Comparison of ENCODE assay signal across 8 cellular contexts in the genomic region with DNA sequence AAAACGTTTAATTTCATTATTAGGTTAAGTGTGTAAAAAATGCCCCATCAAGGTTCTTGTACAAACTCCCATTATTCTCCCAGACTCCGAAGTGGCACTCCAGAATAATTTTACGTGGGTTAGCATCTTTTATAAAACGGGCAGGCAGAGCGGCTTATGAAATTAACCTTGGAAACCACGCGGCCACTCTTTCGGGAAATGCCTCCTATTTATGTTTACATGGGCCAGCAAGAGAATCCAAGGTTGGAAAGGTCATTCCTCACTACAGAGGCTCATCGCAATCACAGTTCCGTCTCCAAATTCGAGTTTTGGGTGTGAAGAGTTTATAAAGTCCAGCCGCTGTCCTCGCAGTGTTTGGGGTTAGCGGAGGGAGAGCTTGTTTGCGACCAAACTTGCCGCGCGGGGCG. TPM values are rescaled to one million over a fixed set of nuclear protein-coding genes. Genes with fewer than 3 reads are reported as not detected.
DNase-seq lines count a peak whose midpoint lies in the region; ATAC-seq and TF ChIP-seq lines count a peak whose summit lies in the region.

No MANE protein-coding gene starts in this region.

- peaks cover 0 to 29% (median 12%) of the 10 kb centered on the region in 4 donors for H3K4me1 ChIP-seq in tibial nerve

- no peaks in the 10 kb centered on the region for H3K9me3 ChIP-seq in tibial nerve

- ATAC-seq in HG03097 (IDR thresholded peaks at IDR 0.05; ENCODE audit: low FRiP score, unreplicated experiment) (no peak), HG03139 (IDR thresholded peaks at IDR 0.05; ENCODE audit: unreplicated experiment) (no peak)

- H3K9me3 Mint-ChIP-seq in activated T-helper 2 cell treated with anti-CD3 and anti-CD28 coated beads, Interferon-gamma antibody, Interleukin-2, Interleukin-4, amounts not matched to agents 10 μg/mL and 5 μg/mL and 100 μg/mL, durations not matched to agents 14 hours and 24 hours and 36 hours = no peaks in the 10 kb centered on the region

- H3K4me3 Mint-ChIP-seq in activated T-helper 2 cell treated with anti-CD3 and anti-CD28 coated beads, Interferon-gamma antibody, Interleukin-2, Interleukin-4, amounts not matched to agents 10 μg/mL and 5 μg/mL and 100 μg/mL, durations not matched to agents 14 hours and 24 hours and 36 hours (ENCODE audit: low read depth) = peak overlapping the region; percentile 80

- TF ChIP-seq POLR2A in tibial nerve (IDR thresholded peaks at IDR 0.05) = no peak

- TF ChIP-seq CTCF in tibial nerve (IDR thresholded peaks at IDR 0.05) = no peak

- TF ChIP-seq EP300 in tibial nerve (IDR thresholded peaks at IDR 0.05) = no peak

- H3K27me3 ChIP-seq in layer of hippocampus (ENCODE audit: control insufficient read depth, insufficient read depth, low read length) (no peaks in the 10 kb centered on the region), tibial nerve (no peaks in the 10 kb centered on the region)

- H3K27ac ChIP-seq in layer of hippocampus (ENCODE audit: low read depth, low read length) = peak overlapping the region; percentile 78
- peak overlapping the region; percentile 92 to 99 (median 94) for H3K27ac ChIP-seq in tibial nerve

- peaks cover 9% of the 10 kb centered on the region for H3K27me3 Mint-ChIP-seq in activated T-helper 2 cell treated with anti-CD3 and anti-CD28 coated beads, Interferon-gamma antibody, Interleukin-2, Interleukin-4, amounts not matched to agents 10 μg/mL and 5 μg/mL and 100 μg/mL, durations not matched to agents 14 hours and 24 hours and 36 hours (ENCODE audit: low read depth)

- peak overlapping the region; percentile 51 to 97 (median 88) for H3K4me3 ChIP-seq in tibial nerve

- peak overlapping the region; percentile 80 for H3K27ac Mint-ChIP-seq in activated T-helper 2 cell treated with anti-CD3 and anti-CD28 coated beads, Interferon-gamma antibody, Interleukin-2, Interleukin-4, amounts not matched to agents 10 μg/mL and 5 μg/mL and 100 μg/mL, durations not matched to agents 14 hours and 24 hours and 36 hours

- H3K36me3 ChIP-seq in tibial nerve = no peaks in the 10 kb centered on the region

- H3K4me1 Mint-ChIP-seq in activated T-helper 2 cell treated with anti-CD3 and anti-CD28 coated beads, Interferon-gamma antibody, Interleukin-2, Interleukin-4, amounts not matched to agents 10 μg/mL and 5 μg/mL and 100 μg/mL, durations not matched to agents 14 hours and 24 hours and 36 hours (ENCODE audit: low read depth) = peaks cover 16% of the 10 kb centered on the region

- intact Hi-C loops in activated T-helper 2 cell treated with anti-CD3 and anti-CD28 coated beads, Interferon-gamma antibody, Interleukin-2, Interleukin-4, amounts not matched to agents 10 μg/mL and 5 μg/mL and 100 μg/mL, durations not matched to agents 14 hours and 24 hours and 36 hours (cut with micrococcal nuclease) = loop anchor here (2.0 to 5.0 kb wide), 3 partner anchors 61 to 427 kb away; partner anchors contain the start of genes AFG3L2 and PRELID3A

- no peaks in the 10 kb centered on the region for H3K36me3 Mint-ChIP-seq in activated T-helper 2 cell treated with anti-CD3 and anti-CD28 coated beads, Interferon-gamma antibody, Interleukin-2, Interleukin-4, amounts not matched to agents 10 μg/mL and 5 μg/mL and 100 μg/mL, durations not matched to agents 14 hours and 24 hours and 36 hours (ENCODE audit: low read depth)

- WGBS in tibial nerve, 2 donors = 3% methylated on average over 19 of the region's 19 CpGs

- peak; percentile 7 for DNase-seq in activated T-cell treated with anti-CD3 and anti-CD28 coated beads for 24 hours (ENCODE audit: low read depth)
- no peak for DNase-seq in activated T-cell treated with anti-CD3 and anti-CD28 coated beads for 4 hours
- DNase-seq in activated T-helper 2 cell treated with anti-CD3 and anti-CD28 coated beads, Interferon-gamma antibody, Interleukin-2, Interleukin-4, amounts not matched to agents 10 μg/mL and 5 μg/mL and 100 μg/mL, durations not matched to agents 14 hours and 24 hours and 36 hours (ENCODE audit: low spot score) = no peak
- DNase-seq in tibial nerve (ENCODE audit: low spot score in 2 of 2) = peak in 1 of 2 donors; percentile 40
- no peak for DNase-seq in HK-2 (ENCODE audit: unreplicated experiment)

RNA-seq across cellular contexts. Expression of gene IMPA2, which starts 1.2 kb away (rescaled TPM):
- 17.4 and 22.2 TPM in 2 replicates for total RNA-seq in activated T-helper 2 cell treated with anti-CD3 and anti-CD28 coated beads, Interferon-gamma antibody, Interleukin-2, Interleukin-4, amounts not matched to agents 10 μg/mL and 5 μg/mL and 100 μg/mL, durations not matched to agents 14 hours and 24 hours and 36 hours
- 10 to 100 TPM; 12.7 to 62.4 (median 36.2) TPM for total RNA-seq in tibial nerve
